8 cellular contexts compared by ENCODE assay signal in genomic region chr19:45817010-45817724, GRCh38. TPM values are rescaled to one million over a fixed set of nuclear protein-coding genes. Genes with fewer than 3 reads are reported as not detected.
DNase-seq lines count a peak whose midpoint lies in the region; ATAC-seq and TF ChIP-seq lines count a peak whose summit lies in the region.

No MANE protein-coding gene starts in this region.

- TF ChIP-seq CTCF in GM12874 (IDR thresholded peaks at IDR 0.05; ENCODE audit: insufficient read depth, low read depth, low read length) (peak; percentile 97), retinal pigment epithelial cell (conservative IDR thresholded peaks at IDR 0.05; ENCODE audit: low read depth, low read length) (peak; percentile 96)

- no peaks in the 10 kb centered on the region for H3K27me3 ChIP-seq in right cardiac atrium (ENCODE audit: control insufficient read depth, insufficient read depth)

- H3K36me3 Mint-ChIP-seq in T-helper 17 cell (ENCODE audit: low read depth), result no peaks in the 10 kb centered on the region

- ATAC-seq in HG02852 (IDR thresholded peaks at IDR 0.05; ENCODE audit: unreplicated experiment), result peak; percentile 81
- peak; percentile 100 for ATAC-seq in T-helper 17 cell
- peak; percentile 84 to 86 for ATAC-seq in right cardiac atrium
- ATAC-seq in GM18519 (IDR thresholded peaks at IDR 0.05; ENCODE audit: low FRiP score, unreplicated experiment), result no peak

- H3K9me3 ChIP-seq in T-helper 17 cell (ENCODE audit: control insufficient read depth, low read length, poor library complexity, severe bottlenecking) (no peaks in the 10 kb centered on the region), right cardiac atrium (ENCODE audit: control insufficient read depth, low read length) (no peaks in the 10 kb centered on the region)

- H3K4me3 ChIP-seq in right cardiac atrium (ENCODE audit: low read length), result no peak overlapping the region
- H3K4me3 ChIP-seq in retinal pigment epithelial cell (ENCODE audit: low read length), result no peak overlapping the region

- peak overlapping the region; percentile 53 for H3K27ac Mint-ChIP-seq in T-helper 17 cell

- H3K4me3 Mint-ChIP-seq in T-helper 17 cell, result peak overlapping the region; percentile 36

- no peak overlapping the region for H3K27ac ChIP-seq in right cardiac atrium (ENCODE audit: low read length)

- intact Hi-C loops in right cardiac atrium (cut with DNase I), result no loop called here

- WGBS in right cardiac atrium, result 20% methylated on average over 24 of the region's 24 CpGs

- peaks cover 2% of the 10 kb centered on the region for H3K27me3 Mint-ChIP-seq in T-helper 17 cell

- no peaks in the 10 kb centered on the region for H3K4me1 ChIP-seq in right cardiac atrium (ENCODE audit: control insufficient read depth, insufficient read depth, low read length)

- DNase-seq in NCI-H146 treated with DMSO at 0.1 percent for 48 hours (lab: John Stamatoyannopoulos, UW; ENCODE audit: unreplicated experiment) (peak; percentile 74), T-helper 17 cell (peak; percentile 89 to 98 (median 93)), amniotic stem cell (lab: John Stamatoyannopoulos, UW) (peak; percentile 83), right cardiac atrium (peak; percentile 93 to 97 (median 97)), retinal pigment epithelial cell (ENCODE audit: low read depth) (peak; percentile 58)

- H3K4me1 Mint-ChIP-seq in T-helper 17 cell, result no peaks in the 10 kb centered on the region

RNA-seq across cellular contexts. Expression of gene RSPH6A, which starts 2.1 kb away (rescaled TPM):
- total RNA-seq in T-helper 17 cell (under 1 TPM; 0.10 to 0.34 TPM), right cardiac atrium (under 1 TPM in 1 of 4 donors, not detected in 3; 0.14 TPM)
- not detected for polyA plus RNA-seq in right cardiac atrium

RNA-seq across cellular contexts. Expression of gene DMWD, which starts 24.5 kb away (rescaled TPM):
- 10 to 100 TPM; 28.3 to 49.1 TPM for total RNA-seq in T-helper 17 cell
- total RNA-seq in right cardiac atrium, result 10 to 100 TPM; 72.2 to 87.1 (median 76.6) TPM
- 50.2 TPM for polyA plus RNA-seq in right cardiac atrium

RNA-seq across cellular contexts. Expression of gene DMPK, which starts 34.9 kb away (rescaled TPM):
- total RNA-seq in T-helper 17 cell, result 10 to 100 TPM; 18.7 to 35.8 TPM
- 100 to 1,000 TPM; 220 to 304 (median 288) TPM for total RNA-seq in right cardiac atrium
- polyA plus RNA-seq in right cardiac atrium, result 395 TPM

RNA-seq across cellular contexts. Expression of gene SYMPK, which starts 45.8 kb away (rescaled TPM):
- total RNA-seq in T-helper 17 cell (10 to 100 TPM; 75.5 to 81.6 TPM), right cardiac atrium (10 to 100 TPM; 33.1 to 40.4 (median 34.4) TPM)
- polyA plus RNA-seq in right cardiac atrium, result 23.5 TPM

RNA-seq across cellular contexts. Expression of gene FOXA3, which starts 47.0 kb away (rescaled TPM):
- total RNA-seq in T-helper 17 cell (not detected), right cardiac atrium (not detected)
- polyA plus RNA-seq in right cardiac atrium, result not detected

Comparison
In these comparisons a context has a peak if more than half of its experiments do, and no peak if none do; other contexts are left out.
1. RNA of gene DMPK, which starts 34.9 kb away (total RNA-seq): 220 to 304 TPM in right cardiac atrium; 18.7 to 35.8 TPM in T-helper 17 cell; every median in the first group is over 4 times any median in the second.
2. Peak in every context shown above with its lines, with median percentiles within 50 percentile points of each other: DNase-seq.